ENCODE assay signal across 1 cellular context in the genomic region with DNA sequence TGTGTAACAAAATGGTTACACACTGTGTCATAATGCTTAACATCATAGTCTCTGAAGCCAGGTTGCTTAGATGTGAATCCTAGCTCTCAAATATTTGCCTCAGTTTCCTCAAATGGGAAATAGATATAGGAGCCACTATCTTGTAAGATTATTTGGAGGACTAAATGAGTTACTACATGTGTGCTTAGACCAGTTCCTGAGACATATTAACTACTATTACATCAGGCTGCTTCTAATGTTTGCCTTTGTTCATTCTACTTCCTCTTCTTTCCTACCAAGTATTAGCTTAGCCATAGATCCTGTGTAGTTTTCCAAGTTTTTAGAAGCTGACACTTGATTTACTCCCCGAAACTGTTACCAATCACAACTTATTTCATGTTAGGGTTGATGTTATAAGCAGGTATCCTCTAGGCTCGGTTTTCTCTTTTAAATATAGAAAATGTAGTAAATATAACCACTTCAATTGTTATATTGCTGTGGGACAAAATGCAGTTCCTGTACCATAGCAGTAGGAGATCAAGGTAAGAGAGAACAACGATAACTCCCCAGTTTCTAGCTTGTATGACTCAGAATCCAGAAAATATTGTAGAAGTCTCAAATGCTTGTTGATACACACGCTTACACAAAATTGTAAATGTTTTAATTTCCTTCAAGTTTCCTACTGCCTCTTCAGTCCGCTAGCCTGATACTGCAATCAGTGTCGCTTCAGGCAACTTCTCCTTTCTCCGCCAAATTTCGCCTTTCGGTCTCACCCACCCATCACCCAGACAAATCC.
TF ChIP-seq lines count a peak whose summit lies in the region.

No MANE protein-coding gene starts in this region.

TF ChIP-seq in K562, 482 proteins besides CTCF, POLR2A, EP300 and RAD21 (continued from another document):
- TF ChIP-seq, protein P1, sequence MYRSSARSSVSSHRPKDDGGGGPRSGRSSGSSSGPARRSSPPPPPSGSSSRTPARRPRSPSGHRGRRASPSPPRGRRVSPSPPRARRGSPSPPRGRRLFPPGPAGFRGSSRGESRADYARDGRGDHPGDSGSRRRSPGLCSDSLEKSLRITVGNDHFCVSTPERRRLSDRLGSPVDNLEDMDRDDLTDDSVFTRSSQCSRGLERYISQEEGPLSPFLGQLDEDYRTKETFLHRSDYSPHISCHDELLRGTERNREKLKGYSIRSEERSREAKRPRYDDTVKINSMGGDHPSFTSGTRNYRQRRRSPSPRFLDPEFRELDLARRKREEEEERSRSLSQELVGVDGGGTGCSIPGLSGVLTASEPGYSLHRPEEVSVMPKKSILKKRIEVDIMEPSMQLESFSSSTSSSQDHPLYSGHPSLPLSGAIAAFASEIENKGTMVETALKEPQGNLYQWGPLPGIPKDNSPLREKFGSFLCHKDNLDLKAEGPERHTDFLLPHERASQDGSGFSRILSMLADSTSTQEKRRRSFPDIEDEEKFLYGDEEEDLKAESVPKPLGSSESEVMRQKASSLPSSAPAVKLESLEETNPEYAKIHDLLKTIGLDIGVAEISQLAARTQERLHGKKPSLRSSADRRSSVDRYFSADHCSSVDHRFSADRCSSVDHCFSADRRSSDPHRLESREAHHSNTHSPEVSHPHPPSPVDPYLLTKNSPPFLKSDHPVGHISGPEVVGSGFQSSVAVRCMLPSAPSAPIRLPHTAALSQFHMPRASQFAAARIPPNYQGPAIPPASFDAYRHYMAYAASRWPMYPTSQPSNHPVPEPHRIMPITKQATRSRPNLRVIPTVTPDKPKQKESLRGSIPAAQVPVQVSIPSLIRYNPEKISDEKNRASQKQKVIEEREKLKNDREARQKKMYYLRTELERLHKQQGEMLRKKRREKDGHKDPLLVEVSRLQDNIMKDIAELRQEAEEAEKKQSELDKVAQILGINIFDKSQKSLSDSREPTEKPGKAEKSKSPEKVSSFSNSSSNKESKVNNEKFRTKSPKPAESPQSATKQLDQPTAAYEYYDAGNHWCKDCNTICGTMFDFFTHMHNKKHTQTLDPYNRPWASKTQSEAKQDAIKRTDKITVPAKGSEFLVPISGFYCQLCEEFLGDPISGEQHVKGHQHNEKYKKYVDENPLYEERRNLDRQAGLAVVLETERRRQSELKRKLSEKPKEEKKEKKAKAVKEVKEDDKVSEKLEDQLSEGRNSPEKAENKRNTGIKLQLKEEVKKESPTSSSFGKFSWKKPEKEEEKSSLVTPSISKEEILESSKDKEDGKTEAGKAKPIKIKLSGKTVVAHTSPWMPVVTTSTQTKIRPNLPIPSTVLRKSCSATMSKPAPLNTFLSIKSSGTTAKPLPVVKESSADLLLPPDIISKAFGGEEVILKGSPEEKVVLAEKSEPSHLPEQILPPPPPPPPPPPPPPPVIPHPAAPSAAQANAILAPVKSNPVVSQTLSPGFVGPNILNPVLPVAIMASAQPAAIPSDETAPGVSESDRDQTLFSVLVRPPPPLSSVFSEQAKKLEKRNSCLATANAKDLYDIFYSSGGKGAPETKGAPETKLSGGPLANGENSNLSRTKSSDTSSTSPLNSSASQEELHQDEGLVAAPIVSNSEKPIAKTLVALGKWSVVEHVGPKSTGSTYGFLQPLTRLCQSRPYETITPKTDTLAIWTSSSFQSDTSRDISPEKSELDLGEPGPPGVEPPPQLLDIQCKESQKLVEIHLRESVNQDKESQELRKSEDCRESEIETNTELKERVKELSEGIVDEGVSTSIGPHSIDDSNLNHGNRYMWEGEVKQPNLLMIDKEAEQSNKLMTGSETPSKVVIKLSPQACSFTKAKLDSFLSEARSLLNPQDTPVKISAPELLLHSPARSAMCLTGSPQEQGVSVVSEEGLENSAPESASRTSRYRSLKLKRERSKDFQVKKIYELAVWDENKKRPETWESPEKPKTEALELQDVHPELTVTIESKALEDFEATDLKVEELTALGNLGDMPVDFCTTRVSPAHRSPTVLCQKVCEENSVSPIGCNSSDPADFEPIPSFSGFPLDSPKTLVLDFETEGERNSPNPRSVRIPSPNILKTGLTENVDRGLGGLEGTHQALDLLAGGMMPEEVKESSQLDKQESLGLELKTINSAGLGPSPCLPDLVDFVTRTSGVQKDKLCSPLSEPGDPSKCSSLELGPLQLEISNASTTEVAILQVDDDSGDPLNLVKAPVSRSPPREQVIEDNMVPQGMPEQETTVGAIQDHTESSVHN (IDR thresholded peaks at IDR 0.05; ENCODE audit: borderline replicate concordance in 1 of 2, low read depth in 1 of 2): 0 out of 4 replicates have a peak, but pooled peaks of 1 of the 2 experiments have one; percentile 64
- TF ChIP-seq SRSF7 (optimal IDR thresholded peaks at IDR 0.05; ENCODE audit: low read depth, low read length) (no peak), NCOA6 (IDR thresholded peaks at IDR 0.05) (peak; percentile 17; the same call in 1 of the 2 replicates), ZNF589 (CRISPR knock-in tag; IDR thresholded peaks at IDR 0.05; ENCODE audit: low read depth) (0 out of 2 replicates have a peak, but pooled peaks have one; percentile 24), TEAD4 (IDR thresholded peaks at IDR 0.05; ENCODE audit: low read length) (no peak), TEAD4 (CRISPR knock-in tag; IDR thresholded peaks at IDR 0.05; ENCODE audit: borderline replicate concordance) (no peak), ARNT (IDR thresholded peaks at IDR 0.05) (0 out of 4 replicates have a peak, but pooled peaks of 1 of the 2 experiments have one; percentile 44), NFRKB (IDR thresholded peaks at IDR 0.05; ENCODE audit: low read depth) (peak; percentile 71; the same call in 1 of the 2 replicates), SMARCE1 (IDR thresholded peaks at IDR 0.05) (peak; percentile 37; the same call in 1 of the 2 replicates), HDAC2 (IDR thresholded peaks at IDR 0.05) (peak; percentile 33; the same call in 1 of the 2 replicates), GATAD2B (IDR thresholded peaks at IDR 0.05; ENCODE audit: borderline replicate concordance) (peak; percentile 25; the same call in 1 of the 2 replicates), ZNF780A (CRISPR knock-in tag; IDR thresholded peaks at IDR 0.05) (no peak), ZFPM2 (CRISPR knock-in tag; IDR thresholded peaks at IDR 0.05) (peak; percentile 34; the same call in 1 of the 2 replicates), GTF2F1 (IDR thresholded peaks at IDR 0.05; ENCODE audit: low read depth, low read length) (no peak), ETS2 (tag; IDR thresholded peaks at IDR 0.05; ENCODE audit: borderline replicate concordance, poor library complexity, severe bottlenecking) (no peak), RBBP5 (IDR thresholded peaks at IDR 0.05; ENCODE audit: borderline replicate concordance, insufficient read depth, low read length, poor library complexity, severe bottlenecking) (no peak), JUND (IDR thresholded peaks at IDR 0.05; ENCODE audit: borderline replicate concordance, low read depth, low read length) (no peak), JUND (tag; IDR thresholded peaks at IDR 0.05; ENCODE audit: borderline replicate concordance, low read depth, low read length) (peak; percentile 20; the same call in 1 of the 3 replicates), ELF4 (CRISPR knock-in tag; IDR thresholded peaks at IDR 0.05) (peak; percentile 36; the same call in 1 of the 2 replicates)
- TF ChIP-seq, protein P2, sequence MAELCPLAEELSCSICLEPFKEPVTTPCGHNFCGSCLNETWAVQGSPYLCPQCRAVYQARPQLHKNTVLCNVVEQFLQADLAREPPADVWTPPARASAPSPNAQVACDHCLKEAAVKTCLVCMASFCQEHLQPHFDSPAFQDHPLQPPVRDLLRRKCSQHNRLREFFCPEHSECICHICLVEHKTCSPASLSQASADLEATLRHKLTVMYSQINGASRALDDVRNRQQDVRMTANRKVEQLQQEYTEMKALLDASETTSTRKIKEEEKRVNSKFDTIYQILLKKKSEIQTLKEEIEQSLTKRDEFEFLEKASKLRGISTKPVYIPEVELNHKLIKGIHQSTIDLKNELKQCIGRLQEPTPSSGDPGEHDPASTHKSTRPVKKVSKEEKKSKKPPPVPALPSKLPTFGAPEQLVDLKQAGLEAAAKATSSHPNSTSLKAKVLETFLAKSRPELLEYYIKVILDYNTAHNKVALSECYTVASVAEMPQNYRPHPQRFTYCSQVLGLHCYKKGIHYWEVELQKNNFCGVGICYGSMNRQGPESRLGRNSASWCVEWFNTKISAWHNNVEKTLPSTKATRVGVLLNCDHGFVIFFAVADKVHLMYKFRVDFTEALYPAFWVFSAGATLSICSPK (IDR thresholded peaks at IDR 0.05; ENCODE audit: borderline replicate concordance): 0 out of 2 replicates have a peak, but pooled peaks have one; percentile 16
- TF ChIP-seq, protein P3, sequence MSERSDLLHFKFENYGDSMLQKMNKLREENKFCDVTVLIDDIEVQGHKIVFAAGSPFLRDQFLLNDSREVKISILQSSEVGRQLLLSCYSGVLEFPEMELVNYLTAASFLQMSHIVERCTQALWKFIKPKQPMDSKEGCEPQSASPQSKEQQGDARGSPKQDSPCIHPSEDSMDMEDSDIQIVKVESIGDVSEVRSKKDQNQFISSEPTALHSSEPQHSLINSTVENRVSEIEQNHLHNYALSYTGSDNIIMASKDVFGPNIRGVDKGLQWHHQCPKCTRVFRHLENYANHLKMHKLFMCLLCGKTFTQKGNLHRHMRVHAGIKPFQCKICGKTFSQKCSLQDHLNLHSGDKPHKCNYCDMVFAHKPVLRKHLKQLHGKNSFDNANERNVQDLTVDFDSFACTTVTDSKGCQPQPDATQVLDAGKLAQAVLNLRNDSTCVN (CRISPR knock-in tag; IDR thresholded peaks at IDR 0.05): 0 out of 2 replicates have a peak, but pooled peaks have one; percentile 7
- TF ChIP-seq, protein P4, sequence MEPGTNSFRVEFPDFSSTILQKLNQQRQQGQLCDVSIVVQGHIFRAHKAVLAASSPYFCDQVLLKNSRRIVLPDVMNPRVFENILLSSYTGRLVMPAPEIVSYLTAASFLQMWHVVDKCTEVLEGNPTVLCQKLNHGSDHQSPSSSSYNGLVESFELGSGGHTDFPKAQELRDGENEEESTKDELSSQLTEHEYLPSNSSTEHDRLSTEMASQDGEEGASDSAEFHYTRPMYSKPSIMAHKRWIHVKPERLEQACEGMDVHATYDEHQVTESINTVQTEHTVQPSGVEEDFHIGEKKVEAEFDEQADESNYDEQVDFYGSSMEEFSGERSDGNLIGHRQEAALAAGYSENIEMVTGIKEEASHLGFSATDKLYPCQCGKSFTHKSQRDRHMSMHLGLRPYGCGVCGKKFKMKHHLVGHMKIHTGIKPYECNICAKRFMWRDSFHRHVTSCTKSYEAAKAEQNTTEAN (CRISPR knock-in tag; IDR thresholded peaks at IDR 0.05): no peak
- TF ChIP-seq, protein P5, sequence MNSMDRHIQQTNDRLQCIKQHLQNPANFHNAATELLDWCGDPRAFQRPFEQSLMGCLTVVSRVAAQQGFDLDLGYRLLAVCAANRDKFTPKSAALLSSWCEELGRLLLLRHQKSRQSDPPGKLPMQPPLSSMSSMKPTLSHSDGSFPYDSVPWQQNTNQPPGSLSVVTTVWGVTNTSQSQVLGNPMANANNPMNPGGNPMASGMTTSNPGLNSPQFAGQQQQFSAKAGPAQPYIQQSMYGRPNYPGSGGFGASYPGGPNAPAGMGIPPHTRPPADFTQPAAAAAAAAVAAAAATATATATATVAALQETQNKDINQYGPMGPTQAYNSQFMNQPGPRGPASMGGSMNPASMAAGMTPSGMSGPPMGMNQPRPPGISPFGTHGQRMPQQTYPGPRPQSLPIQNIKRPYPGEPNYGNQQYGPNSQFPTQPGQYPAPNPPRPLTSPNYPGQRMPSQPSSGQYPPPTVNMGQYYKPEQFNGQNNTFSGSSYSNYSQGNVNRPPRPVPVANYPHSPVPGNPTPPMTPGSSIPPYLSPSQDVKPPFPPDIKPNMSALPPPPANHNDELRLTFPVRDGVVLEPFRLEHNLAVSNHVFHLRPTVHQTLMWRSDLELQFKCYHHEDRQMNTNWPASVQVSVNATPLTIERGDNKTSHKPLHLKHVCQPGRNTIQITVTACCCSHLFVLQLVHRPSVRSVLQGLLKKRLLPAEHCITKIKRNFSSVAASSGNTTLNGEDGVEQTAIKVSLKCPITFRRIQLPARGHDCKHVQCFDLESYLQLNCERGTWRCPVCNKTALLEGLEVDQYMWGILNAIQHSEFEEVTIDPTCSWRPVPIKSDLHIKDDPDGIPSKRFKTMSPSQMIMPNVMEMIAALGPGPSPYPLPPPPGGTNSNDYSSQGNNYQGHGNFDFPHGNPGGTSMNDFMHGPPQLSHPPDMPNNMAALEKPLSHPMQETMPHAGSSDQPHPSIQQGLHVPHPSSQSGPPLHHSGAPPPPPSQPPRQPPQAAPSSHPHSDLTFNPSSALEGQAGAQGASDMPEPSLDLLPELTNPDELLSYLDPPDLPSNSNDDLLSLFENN (IDR thresholded peaks at IDR 0.05; ENCODE audit: low read depth in 2 of 2, low read length in 2 of 2): no peak
- TF ChIP-seq, protein P6, sequence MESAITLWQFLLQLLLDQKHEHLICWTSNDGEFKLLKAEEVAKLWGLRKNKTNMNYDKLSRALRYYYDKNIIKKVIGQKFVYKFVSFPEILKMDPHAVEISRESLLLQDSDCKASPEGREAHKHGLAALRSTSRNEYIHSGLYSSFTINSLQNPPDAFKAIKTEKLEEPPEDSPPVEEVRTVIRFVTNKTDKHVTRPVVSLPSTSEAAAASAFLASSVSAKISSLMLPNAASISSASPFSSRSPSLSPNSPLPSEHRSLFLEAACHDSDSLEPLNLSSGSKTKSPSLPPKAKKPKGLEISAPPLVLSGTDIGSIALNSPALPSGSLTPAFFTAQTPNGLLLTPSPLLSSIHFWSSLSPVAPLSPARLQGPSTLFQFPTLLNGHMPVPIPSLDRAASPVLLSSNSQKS (CRISPR knock-in tag; IDR thresholded peaks at IDR 0.05): peak; percentile 24; the same call in 1 of the 2 replicates
- TF ChIP-seq, protein P7, sequence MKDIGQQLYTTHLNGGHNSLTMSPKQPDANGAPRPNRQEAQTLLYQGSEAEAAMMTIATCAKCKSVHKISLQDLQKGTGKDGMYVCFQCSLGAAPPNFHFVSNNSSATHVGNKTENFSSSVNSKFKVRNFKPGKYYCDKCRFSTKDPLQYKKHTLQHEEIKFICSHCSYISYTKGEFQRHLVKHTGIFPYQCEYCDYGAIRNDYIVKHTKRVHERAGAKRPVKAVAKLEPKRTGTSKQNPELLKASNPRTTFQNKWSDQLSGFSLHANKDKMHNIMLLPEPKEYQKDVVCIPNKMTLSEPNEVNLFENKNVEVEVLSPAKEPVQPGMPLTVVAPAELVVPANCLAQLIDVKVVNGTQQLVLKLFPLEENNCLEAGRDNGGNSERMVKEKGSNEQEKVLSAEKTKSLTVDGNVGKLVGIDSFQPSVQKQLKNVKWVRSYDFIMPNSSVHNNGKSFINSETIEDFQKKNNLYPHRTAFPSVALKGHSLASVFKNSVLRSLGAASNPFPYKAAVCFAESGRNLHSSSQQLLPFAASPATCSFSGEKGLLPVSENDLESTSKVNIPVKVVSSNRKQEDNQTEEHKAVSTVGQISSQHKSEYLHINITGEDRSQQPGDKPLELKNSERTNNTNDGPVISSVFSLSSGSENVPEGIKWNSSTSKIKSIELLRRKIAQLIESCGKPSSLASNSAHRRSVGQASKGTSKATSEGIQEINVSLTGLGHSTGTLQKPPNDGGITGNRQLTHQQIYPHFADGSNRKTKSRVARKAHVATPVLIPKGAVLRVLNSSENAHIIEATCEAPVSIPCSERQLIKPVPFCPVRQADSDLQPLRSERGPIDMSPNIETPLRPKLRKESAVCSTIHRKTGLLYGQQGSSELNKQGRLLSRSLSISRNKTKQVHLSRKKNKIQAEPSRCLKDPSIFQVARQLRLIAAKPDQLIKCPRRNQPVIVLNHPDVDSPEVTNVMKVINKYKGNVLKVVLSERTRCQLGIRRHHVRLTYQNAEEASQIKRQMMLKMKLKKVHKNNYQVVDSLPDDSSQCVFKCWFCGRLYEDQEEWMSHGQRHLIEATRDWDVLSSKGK (CRISPR knock-in tag; IDR thresholded peaks at IDR 0.05): peak; percentile 26; the same call in 1 of the 2 replicates
